Comparison of ENCODE assay signal across 21 cellular contexts in the genomic region with DNA sequence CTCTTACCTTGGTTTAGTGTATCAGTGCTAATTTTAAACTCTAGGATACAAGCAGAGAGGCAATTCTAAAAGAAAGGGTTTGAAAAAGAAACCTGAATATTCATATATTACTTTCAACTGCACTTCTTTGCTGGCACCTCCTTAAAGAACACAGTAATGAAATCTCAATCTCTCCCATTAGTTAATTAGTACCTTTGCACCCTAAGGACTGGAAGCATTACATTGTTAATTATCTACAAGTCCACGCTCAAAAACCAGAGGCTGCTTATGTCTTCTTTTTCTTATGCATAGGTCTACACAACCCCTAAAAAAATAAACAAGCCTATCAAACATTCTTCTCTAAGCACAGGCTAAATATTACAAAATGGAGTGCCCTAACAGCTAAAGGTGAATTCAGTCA. TPM values are rescaled to one million over a fixed set of nuclear protein-coding genes. Genes with fewer than 3 reads are reported as not detected.
DNase-seq lines count a peak whose midpoint lies in the region; ATAC-seq lines count a peak whose summit lies in the region.
"Had no signal": no experiment of that assay in that cellular context is flagged by ENCODE, and none has a peak within 500 bp of the region (broad histone marks: within the 10 kb centered on the region; RNA-seq: fewer than 3 reads in every experiment).

No MANE protein-coding gene starts in this region.

- H3K4me1 Mint-ChIP-seq in memory B cell = peaks cover 27% of the 10 kb centered on the region
- H3K4me1 Mint-ChIP-seq in CD8-positive, alpha-beta memory T cell = peaks cover 36 to 86% (median 60%) of the 10 kb centered on the region in 3 donors

- no peaks in the 10 kb centered on the region for H3K27me3 Mint-ChIP-seq in memory B cell
- no peaks in the 10 kb centered on the region for H3K27me3 Mint-ChIP-seq in CD8-positive, alpha-beta memory T cell
- H3K27me3 Mint-ChIP-seq: CD4-positive, CD25-positive, alpha-beta regulatory T cell; stimulated activated naive B cell treated with anti-CD40 and anti-IgM and Interleukin-4, amounts not matched to agents 10 μg/mL and 1 μg/mL and 100 μg/mL, for 72 hours had no signal

- no peaks in the 10 kb centered on the region for H3K36me3 Mint-ChIP-seq in memory B cell
- H3K36me3 Mint-ChIP-seq in CD8-positive, alpha-beta memory T cell = peaks cover 0 to 6% (median 2%) of the 10 kb centered on the region in 3 donors
- H3K36me3 Mint-ChIP-seq: CD4-positive, CD25-positive, alpha-beta regulatory T cell; stimulated activated naive B cell treated with anti-CD40 and anti-IgM and Interleukin-4, amounts not matched to agents 10 μg/mL and 1 μg/mL and 100 μg/mL, for 72 hours had no signal

- POLR2A ChIA-PET in CD8-positive, alpha-beta memory T cell (lab: Charles Lee) = no interaction called here

- ATAC-seq in GM18517 (IDR thresholded peaks at IDR 0.05; ENCODE audit: unreplicated experiment) (peak; percentile 33), GM21423 (IDR thresholded peaks at IDR 0.05; ENCODE audit: unreplicated experiment) (peak; percentile 56), HG03378 (IDR thresholded peaks at IDR 0.05; ENCODE audit: unreplicated experiment) (peak; percentile 46), memory B cell (ENCODE audit: low read depth) (no peak)
- ATAC-seq: activated T-cell treated with anti-CD3 and anti-CD28 coated beads, Interleukin-2, amount 50 U/mL, for 72 hours; SK-N-SH treated with all-trans-retinoic acid at 6 μM for 48 hours; stimulated activated naive B cell treated with anti-CD40 and anti-IgM and Interleukin-4, amounts not matched to agents 10 μg/mL and 1 μg/mL and 100 μg/mL, for 72 hours had no signal

- no peaks in the 10 kb centered on the region for H3K9me3 Mint-ChIP-seq in memory B cell
- H3K9me3 Mint-ChIP-seq in CD8-positive, alpha-beta memory T cell = no peaks in the 10 kb centered on the region
- H3K9me3 Mint-ChIP-seq: activated T-cell treated with anti-CD3 and anti-CD28 coated beads, Interleukin-2, amount 50 U/mL, for 72 hours; CD4-positive, CD25-positive, alpha-beta regulatory T cell had no signal

- H3K27ac ChIP-seq in CD8-positive, alpha-beta memory T cell (ENCODE audit: low read depth, low read length) = no peak overlapping the region
- H3K27ac ChIP-seq: brain microvascular endothelial cell, colonic mucosa, sigmoid colon had no signal

- H3K27ac Mint-ChIP-seq in memory B cell = no peak overlapping the region
- peak overlapping the region in 1 of 8 donors; percentile 22 for H3K27ac Mint-ChIP-seq in CD8-positive, alpha-beta memory T cell
- H3K27ac Mint-ChIP-seq: activated T-cell treated with anti-CD3 and anti-CD28 coated beads, Interleukin-2, amount 50 U/mL, for 72 hours; CD4-positive, CD25-positive, alpha-beta regulatory T cell; stimulated activated naive B cell treated with anti-CD40 and anti-IgM and Interleukin-4, amounts not matched to agents 10 μg/mL and 1 μg/mL and 100 μg/mL, for 72 hours had no signal

- H3K4me3 ChIP-seq in CD8-positive, alpha-beta memory T cell (ENCODE audit: low read length) = no peak overlapping the region
- H3K4me3 ChIP-seq: colonic mucosa, heart left ventricle, sigmoid colon had no signal

- DNase-seq in memory B cell (ENCODE audit: low spot score in 2 of 2) (no peak), SKM-1 treated with dmso at 0.1 percent for 144 hours (lab: John Stamatoyannopoulos, UW; ENCODE audit: unreplicated experiment) (no peak), Kasumi-1 (lab: John Stamatoyannopoulos, UW) (no peak)
- no peak for DNase-seq in activated CD4-positive, alpha-beta T cell treated with anti-CD3 and anti-CD28 coated beads for 4 hours
- DNase-seq in CD8-positive, alpha-beta memory T cell = no peak
- DNase-seq: activated T-cell treated with anti-CD3 and anti-CD28 coated beads, Interleukin-2, amount 50 U/mL, for 72 hours; brain microvascular endothelial cell; CD4-positive, CD25-positive, alpha-beta regulatory T cell; colonic mucosa; GF-D8; MV-4-11; NCI-H1930; NK-92 treated with Interleukin-12 subunit alpha and Interleukin-12 subunit beta, amount 100 ng/mL, for 24 hours; sigmoid colon; stimulated activated naive B cell treated with anti-CD40 and anti-IgM and Interleukin-4, amounts not matched to agents 10 μg/mL and 1 μg/mL and 100 μg/mL, for 72 hours; T1000 had no signal

- H3K9me3 ChIP-seq in CD8-positive, alpha-beta memory T cell (ENCODE audit: low read length) = no peaks in the 10 kb centered on the region
- H3K9me3 ChIP-seq: colonic mucosa, heart left ventricle, sigmoid colon had no signal

- no peaks in the 10 kb centered on the region for H3K27me3 ChIP-seq in CD8-positive, alpha-beta memory T cell (ENCODE audit: insufficient read depth, low read length, poor library complexity, severe bottlenecking)
- H3K27me3 ChIP-seq: brain microvascular endothelial cell, colonic mucosa, heart left ventricle, sigmoid colon had no signal

- no peaks in the 10 kb centered on the region for H3K4me1 ChIP-seq in CD8-positive, alpha-beta memory T cell (ENCODE audit: insufficient read depth, low read length)
- H3K4me1 ChIP-seq: colonic mucosa had no signal

- no peaks in the 10 kb centered on the region for H3K36me3 ChIP-seq in CD8-positive, alpha-beta memory T cell (ENCODE audit: insufficient read depth, low read length)
- H3K36me3 ChIP-seq: brain microvascular endothelial cell, colonic mucosa, heart left ventricle, sigmoid colon had no signal

- CTCF ChIA-PET in CD8-positive, alpha-beta memory T cell (lab: Charles Lee) = no interaction called here

- H3K4me3 Mint-ChIP-seq in memory B cell = peak overlapping the region; percentile 14
- H3K4me3 Mint-ChIP-seq in CD8-positive, alpha-beta memory T cell = no peak overlapping the region
- H3K4me3 Mint-ChIP-seq: activated T-cell treated with anti-CD3 and anti-CD28 coated beads, Interleukin-2, amount 50 U/mL, for 72 hours; CD4-positive, CD25-positive, alpha-beta regulatory T cell; stimulated activated naive B cell treated with anti-CD40 and anti-IgM and Interleukin-4, amounts not matched to agents 10 μg/mL and 1 μg/mL and 100 μg/mL, for 72 hours had no signal

RNA-seq across cellular contexts. Expression of a gene that starts 20.2 kb away (rescaled TPM):
- 10 to 100 TPM in 1 of 2 experiments, 1 to 10 TPM in 1; 7.8 to 10.2 TPM for total RNA-seq in CD8-positive, alpha-beta memory T cell
- 19.3 TPM for polyA plus RNA-seq in CD8-positive, alpha-beta memory T cell
